8 cellular contexts compared by ENCODE assay signal in genomic region chr3:46693038-46693896, GRCh38. TPM values are rescaled to one million over a fixed set of nuclear protein-coding genes. Genes with fewer than 3 reads are reported as not detected.
DNase-seq lines count a peak whose midpoint lies in the region; ATAC-seq and TF ChIP-seq lines count a peak whose summit lies in the region.

A gene with protein sequence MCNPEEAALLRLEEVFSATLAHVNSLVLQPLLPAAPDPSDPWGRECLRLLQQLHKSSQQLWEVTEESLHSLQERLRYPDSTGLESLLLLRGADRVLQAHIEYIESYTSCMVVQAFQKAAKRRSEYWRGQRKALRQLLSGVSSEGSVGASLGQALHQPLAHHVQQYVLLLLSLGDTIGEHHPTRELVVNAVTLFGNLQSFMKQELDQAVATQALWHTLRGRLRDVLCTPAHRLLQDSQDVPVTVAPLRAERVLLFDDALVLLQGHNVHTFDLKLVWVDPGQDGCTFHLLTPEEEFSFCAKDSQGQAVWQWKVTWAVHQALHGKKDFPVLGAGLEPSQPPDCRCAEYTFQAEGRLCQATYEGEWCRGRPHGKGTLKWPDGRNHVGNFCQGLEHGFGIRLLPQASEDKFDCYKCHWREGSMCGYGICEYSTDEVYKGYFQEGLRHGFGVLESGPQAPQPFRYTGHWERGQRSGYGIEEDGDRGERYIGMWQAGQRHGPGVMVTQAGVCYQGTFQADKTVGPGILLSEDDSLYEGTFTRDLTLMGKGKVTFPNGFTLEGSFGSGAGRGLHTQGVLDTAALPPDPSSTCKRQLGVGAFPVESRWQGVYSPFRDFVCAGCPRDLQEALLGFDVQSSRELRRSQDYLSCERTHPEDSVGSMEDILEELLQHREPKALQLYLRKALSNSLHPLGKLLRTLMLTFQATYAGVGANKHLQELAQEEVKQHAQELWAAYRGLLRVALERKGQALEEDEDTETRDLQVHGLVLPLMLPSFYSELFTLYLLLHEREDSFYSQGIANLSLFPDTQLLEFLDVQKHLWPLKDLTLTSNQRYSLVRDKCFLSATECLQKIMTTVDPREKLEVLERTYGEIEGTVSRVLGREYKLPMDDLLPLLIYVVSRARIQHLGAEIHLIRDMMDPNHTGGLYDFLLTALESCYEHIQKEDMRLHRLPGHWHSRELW (minus strand): TSS chr3:46693679. CDS start chr3:46689440, 4,239 bp downstream.

- peak within 1 kb of the TSS; percentile 87 for H3K27ac Mint-ChIP-seq in activated CD4-positive, alpha-beta T cell treated with anti-CD3 and anti-CD28 coated beads, Interleukin-2, amount 10 ng/mL, durations not matched to agents 7 days and 5 days

- peaks cover 7% of the 10 kb centered on the region for H3K27me3 Mint-ChIP-seq in activated CD4-positive, alpha-beta T cell treated with anti-CD3 and anti-CD28 coated beads, Interleukin-2, amount 10 ng/mL, durations not matched to agents 7 days and 5 days

- H3K4me1 ChIP-seq in HUES6 (ENCODE audit: control insufficient read depth, insufficient read depth, low read length), result peaks cover 31% of the 10 kb centered on the region

- ATAC-seq in GM19463 (IDR thresholded peaks at IDR 0.05; ENCODE audit: unreplicated experiment), result no peak

- peak within 1 kb of the TSS; percentile 45 for H3K9ac ChIP-seq in HUES6 (ENCODE audit: low read length)

- no peaks in the 10 kb centered on the region for H3K36me3 ChIP-seq in BJ (ENCODE audit: control insufficient read depth, insufficient read depth, low read length)
- H3K36me3 ChIP-seq in HUES6 (ENCODE audit: control insufficient read depth, insufficient read depth, low read length), result no peaks in the 10 kb centered on the region

- H3K9me3 ChIP-seq in HUES6 (ENCODE audit: control insufficient read depth, insufficient read depth, low read depth, low read length), result no peaks in the 10 kb centered on the region

- no peaks in the 10 kb centered on the region; the same call in 1 of the 2 replicates for H3K27me3 ChIP-seq in BJ (ENCODE audit: control insufficient read depth, insufficient read depth, low read length)
- peaks cover 20% of the 10 kb centered on the region for H3K27me3 ChIP-seq in HUES6 (ENCODE audit: control insufficient read depth, insufficient read depth, low read length)

- TF ChIP-seq CTCF in BJ (IDR thresholded peaks at IDR 0.05; ENCODE audit: insufficient read depth, low read depth, low read length), result no peak

- DNase-seq in BJ (ENCODE audit: low read depth), result no peak
- DNase-seq in activated CD4-positive, alpha-beta T cell treated with anti-CD3 and anti-CD28 coated beads, Interleukin-2, amount 10 ng/mL, durations not matched to agents 7 days and 5 days, result peak; percentile 75
- peak; percentile 29 to 46 for DNase-seq in dermis microvascular lymphatic vessel endothelial cell (ENCODE audit: low read depth in 2 of 2)
- DNase-seq in lung microvascular endothelial cell (ENCODE audit: low read depth in 2 of 2), result peak; percentile 27 to 49
- peak; percentile 40 for DNase-seq in stimulated activated CD8-positive, alpha-beta memory T cell treated with anti-CD3 and anti-CD28 coated beads, Interleukin-15, amount 100 ng/mL, for 1 hour (ENCODE audit: low read depth)
- DNase-seq in NCI-H2196 treated with DMSO at 0.1 percent for 48 hours (lab: John Stamatoyannopoulos, UW; ENCODE audit: unreplicated experiment), result no peak

- CTCF ChIA-PET in BJ (lab: Yijun Ruan, JAX), result interaction anchor here (0.7 to 1.9 kb wide), 4 partner anchors 64 to 205 kb away, joined by 3 to 5 read pairs (median 4); no protein-coding TSS in a partner anchor
- CTCF ChIA-PET in activated CD4-positive, alpha-beta T cell treated with anti-CD3 and anti-CD28 coated beads, Interleukin-2, amount 10 ng/mL, durations not matched to agents 7 days and 5 days (lab: Charles Lee), result interaction anchor here (0.6 to 1.3 kb wide), 4 partner anchors 14 to 153 kb away, joined by 3 read pairs; no protein-coding TSS in a partner anchor

- peaks cover 57% of the 10 kb centered on the region for H3K4me1 Mint-ChIP-seq in activated CD4-positive, alpha-beta T cell treated with anti-CD3 and anti-CD28 coated beads, Interleukin-2, amount 10 ng/mL, durations not matched to agents 7 days and 5 days

- H3K4me3 ChIP-seq in BJ (ENCODE audit: low read depth, low read length), result peak within 1 kb of the TSS; percentile 71
- H3K4me3 ChIP-seq in HUES6 (ENCODE audit: low read depth, low read length), result peak within 1 kb of the TSS; percentile 82

- H3K36me3 Mint-ChIP-seq in activated CD4-positive, alpha-beta T cell treated with anti-CD3 and anti-CD28 coated beads, Interleukin-2, amount 10 ng/mL, durations not matched to agents 7 days and 5 days (ENCODE audit: low read depth), result no peaks in the 10 kb centered on the region

- POLR2A ChIA-PET in BJ (lab: Charles Lee), result no interaction called here
- POLR2A ChIA-PET in activated CD4-positive, alpha-beta T cell treated with anti-CD3 and anti-CD28 coated beads, Interleukin-2, amount 10 ng/mL, durations not matched to agents 7 days and 5 days (lab: Charles Lee), result no interaction called here

- no peak within 1 kb of the TSS for H3K27ac ChIP-seq in HUES6 (ENCODE audit: low read depth, low read length)

- H3K9me3 Mint-ChIP-seq in activated CD4-positive, alpha-beta T cell treated with anti-CD3 and anti-CD28 coated beads, Interleukin-2, amount 10 ng/mL, durations not matched to agents 7 days and 5 days, result no peaks in the 10 kb centered on the region

- peak within 1 kb of the TSS; percentile 72 for H3K4me3 Mint-ChIP-seq in activated CD4-positive, alpha-beta T cell treated with anti-CD3 and anti-CD28 coated beads, Interleukin-2, amount 10 ng/mL, durations not matched to agents 7 days and 5 days

RNA-seq across cellular contexts. Expression of the gene that starts here (rescaled TPM):
- polyA plus RNA-seq in BJ (2011; rRNA removed), result 3.2 and 7.2 TPM in 2 replicates
- 3.2 and 4.4 TPM in 2 replicates for polyA minus RNA-seq in BJ (2011; rRNA and poly(A)+ RNA removed)
- total RNA-seq in activated CD4-positive, alpha-beta T cell treated with anti-CD3 and anti-CD28 coated beads, Interleukin-2, amount 10 ng/mL, durations not matched to agents 7 days and 5 days, result 10 to 100 TPM; 15.5 to 16.6 TPM
- 4.9 and 5.4 TPM in 2 replicates for total RNA-seq in dermis microvascular lymphatic vessel endothelial cell
- total RNA-seq in lung microvascular endothelial cell, result 3.7 and 5.8 TPM in 2 replicates

Comparison
In these comparisons a context has a peak if more than half of its experiments do, and no peak if none do; other contexts are left out.
1. DNase-seq: peak in activated CD4-positive, alpha-beta T cell treated with anti-CD3 and anti-CD28 coated beads, Interleukin-2, amount 10 ng/mL, durations not matched to agents 7 days and 5 days (single experiment), dermis microvascular lymphatic vessel endothelial cell (2 of 2), lung microvascular endothelial cell (2 of 2) and stimulated activated CD8-positive, alpha-beta memory T cell treated with anti-CD3 and anti-CD28 coated beads, Interleukin-15, amount 100 ng/mL, for 1 hour (single experiment); none in BJ (single experiment) and NCI-H2196 treated with DMSO at 0.1 percent for 48 hours (single experiment).